ENCODE assay signal across 29 cellular contexts in the genomic region with DNA sequence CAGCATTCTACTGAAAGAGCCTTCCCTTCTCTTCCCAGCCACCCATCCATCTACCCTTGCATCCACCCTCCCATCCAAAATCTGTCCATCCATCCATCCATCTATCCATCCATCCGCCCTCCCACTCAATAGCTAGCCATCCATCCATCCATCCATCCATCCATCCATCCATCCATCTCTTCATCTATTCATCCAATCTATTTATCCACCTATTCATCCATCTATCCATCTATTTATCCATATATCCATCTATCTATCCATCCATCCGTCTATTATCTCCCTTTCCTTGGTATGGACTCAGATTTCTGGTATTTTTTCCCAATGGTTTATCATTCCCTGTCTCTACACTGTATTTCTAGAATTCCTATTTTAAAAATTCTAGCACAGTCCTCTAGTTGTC.
"Had no signal": no experiment of that assay in that cellular context is flagged by ENCODE, and none has a peak within 500 bp of the region (broad histone marks: within the 10 kb centered on the region; RNA-seq: fewer than 3 reads in every experiment).

No MANE protein-coding gene starts in this region.

- H3K27ac Mint-ChIP-seq: stimulated activated effector memory CD8-positive, alpha-beta T cell treated with anti-CD3 and anti-CD28 coated beads, Interleukin-12 subunit alpha, Interleukin-12 subunit beta, amount 100 ng/mL, for 72 hours; stimulated activated memory B cell treated with anti-CD40 and anti-IgM and Interleukin-4, amounts not matched to agents 10 μg/mL and 1 μg/mL and 100 μg/mL, for 72 hours; stimulated activated naive B cell treated with anti-CD40 and anti-IgM and Interleukin-4, amounts not matched to agents 10 μg/mL and 1 μg/mL and 100 μg/mL, for 72 hours; stimulated activated naive CD8-positive, alpha-beta T cell treated with anti-CD3 and anti-CD28 coated beads, Interleukin-15, amount 100 ng/mL, for 72 hours; stimulated activated naive CD8-positive, alpha-beta T cell treated with anti-CD3 and anti-CD28 coated beads, Interleukin-15, Interleukin-2, amounts not matched to agents 100 ng/mL and 50 ng/mL, for 24 hours; type B pancreatic cell had no signal

- FAIRE-seq: urothelium cell line had no signal

- H3K27me3 ChIP-seq: stomach, suprapubic skin, testis, thyroid gland, tibial nerve, transverse colon, upper lobe of left lung, upper lobe of right lung, uterus, vagina had no signal

- DNase-seq: stimulated activated CD4-positive, alpha-beta T cell treated with anti-CD3 and anti-CD28 coated beads, Interleukin-2, amount 100 ng/mL, for 48 hours; stimulated activated CD4-positive, alpha-beta T cell treated with anti-CD3 and anti-CD28 coated beads, Interleukin-4, amount 100 ng/mL, for 1 hour; stimulated activated CD4-positive, alpha-beta T cell treated with anti-CD3 and anti-CD28 coated beads, Interleukin-4, amount 100 ng/mL, for 24 hours; stimulated activated CD4-positive, alpha-beta T cell treated with anti-CD3 and anti-CD28 coated beads, Interleukin-4, amount 100 ng/mL, for 4 hours; stimulated activated CD8-positive, alpha-beta memory T cell treated with anti-CD3 and anti-CD28 coated beads, Interleukin-4, amount 100 ng/mL, for 48 hours; stimulated activated naive B cell treated with anti-CD40 and anti-IgM and Interleukin-4, amounts not matched to agents 10 μg/mL and 1 μg/mL and 100 μg/mL, for 72 hours; stimulated activated naive CD4-positive, alpha-beta T cell; stimulated activated naive CD4-positive, alpha-beta T cell treated with Interleukin-2 at 50 U/mL for 16 hours; stimulated activated naive CD8-positive, alpha-beta T cell treated with anti-CD3 and anti-CD28 coated beads, Interleukin-15, amount 100 ng/mL, for 72 hours; stimulated activated naive CD8-positive, alpha-beta T cell treated with anti-CD3 and anti-CD28 coated beads, Interleukin-15, Interleukin-2, amounts not matched to agents 100 U/mL and 50 U/mL, for 24 hours; stomach; substantia nigra; testis; thyroid gland; tibial artery; transverse colon; trophoblast cell; upper lobe of left lung; upper lobe of right lung; uterus had no signal

- H3K4me3 Mint-ChIP-seq: stimulated activated effector memory CD8-positive, alpha-beta T cell treated with anti-CD3 and anti-CD28 coated beads, Interleukin-12 subunit alpha, Interleukin-12 subunit beta, amount 100 ng/mL, for 72 hours; stimulated activated memory B cell treated with anti-CD40 and anti-IgM and Interleukin-4, amounts not matched to agents 10 μg/mL and 1 μg/mL and 100 μg/mL, for 72 hours; stimulated activated naive B cell treated with anti-CD40 and anti-IgM and Interleukin-4, amounts not matched to agents 10 μg/mL and 1 μg/mL and 100 μg/mL, for 72 hours; stimulated activated naive CD8-positive, alpha-beta T cell treated with anti-CD3 and anti-CD28 coated beads, Interleukin-15, amount 100 ng/mL, for 72 hours; stimulated activated naive CD8-positive, alpha-beta T cell treated with anti-CD3 and anti-CD28 coated beads, Interleukin-15, Interleukin-2, amounts not matched to agents 100 ng/mL and 50 ng/mL, for 24 hours; type B pancreatic cell had no signal

- H3K4me3 ChIP-seq: stomach, suprapubic skin, testis, thoracic aorta, thyroid gland, tibial artery, tibial nerve, transverse colon, upper lobe of left lung, upper lobe of right lung, uterus, vagina had no signal

- H3K4me1 ChIP-seq: stomach, testis, thyroid gland, tibial artery, transverse colon, upper lobe of left lung, upper lobe of right lung, uterus, vagina had no signal

- ATAC-seq: stimulated activated effector memory CD8-positive, alpha-beta T cell treated with anti-CD3 and anti-CD28 coated beads, Interleukin-12 subunit alpha, Interleukin-12 subunit beta, amount 100 ng/mL, for 72 hours; stimulated activated memory B cell treated with anti-CD40 and anti-IgM and Interleukin-4, amounts not matched to agents 10 μg/mL and 1 μg/mL and 100 μg/mL, for 72 hours; stimulated activated naive B cell treated with anti-CD40 and anti-IgM and Interleukin-4, amounts not matched to agents 10 μg/mL and 1 μg/mL and 100 μg/mL, for 72 hours; stimulated activated naive CD8-positive, alpha-beta T cell treated with anti-CD3 and anti-CD28 coated beads, Interleukin-15, amount 100 ng/mL, for 72 hours; stimulated activated naive CD8-positive, alpha-beta T cell treated with anti-CD3 and anti-CD28 coated beads, Interleukin-15, Interleukin-2, amounts not matched to agents 100 U/mL and 50 U/mL, for 24 hours; upper lobe of right lung had no signal

- H3K9me3 ChIP-seq: stomach, suprapubic skin, testis, thoracic aorta, thyroid gland, tibial artery, transverse colon, upper lobe of left lung, upper lobe of right lung, uterus, vagina had no signal

- H3K36me3 ChIP-seq: stomach, suprapubic skin, thoracic aorta, thyroid gland, tibial artery, tibial nerve, transverse colon, upper lobe of left lung, upper lobe of right lung, uterus, vagina had no signal

- H3K4me1 Mint-ChIP-seq: stimulated activated effector memory CD8-positive, alpha-beta T cell treated with anti-CD3 and anti-CD28 coated beads, Interleukin-12 subunit alpha, Interleukin-12 subunit beta, amount 100 ng/mL, for 72 hours; stimulated activated memory B cell treated with anti-CD40 and anti-IgM and Interleukin-4, amounts not matched to agents 10 μg/mL and 1 μg/mL and 100 μg/mL, for 72 hours; stimulated activated naive B cell treated with anti-CD40 and anti-IgM and Interleukin-4, amounts not matched to agents 10 μg/mL and 1 μg/mL and 100 μg/mL, for 72 hours had no signal

- H3K27ac ChIP-seq: stomach, suprapubic skin, testis, thoracic aorta, thyroid gland, tibial artery, tibial nerve, transverse colon, upper lobe of left lung, upper lobe of right lung, uterus, vagina had no signal

- H3K36me3 Mint-ChIP-seq: stimulated activated effector memory CD8-positive, alpha-beta T cell treated with anti-CD3 and anti-CD28 coated beads, Interleukin-12 subunit alpha, Interleukin-12 subunit beta, amount 100 ng/mL, for 72 hours; stimulated activated memory B cell treated with anti-CD40 and anti-IgM and Interleukin-4, amounts not matched to agents 10 μg/mL and 1 μg/mL and 100 μg/mL, for 72 hours; stimulated activated naive B cell treated with anti-CD40 and anti-IgM and Interleukin-4, amounts not matched to agents 10 μg/mL and 1 μg/mL and 100 μg/mL, for 72 hours; type B pancreatic cell had no signal

- H3K9me3 Mint-ChIP-seq: stimulated activated effector memory CD8-positive, alpha-beta T cell treated with anti-CD3 and anti-CD28 coated beads, Interleukin-12 subunit alpha, Interleukin-12 subunit beta, amount 100 ng/mL, for 72 hours; stimulated activated memory B cell treated with anti-CD40 and anti-IgM and Interleukin-4, amounts not matched to agents 10 μg/mL and 1 μg/mL and 100 μg/mL, for 72 hours; stimulated activated naive CD8-positive, alpha-beta T cell treated with anti-CD3 and anti-CD28 coated beads, Interleukin-15, amount 100 ng/mL, for 72 hours; stimulated activated naive CD8-positive, alpha-beta T cell treated with anti-CD3 and anti-CD28 coated beads, Interleukin-15, Interleukin-2, amounts not matched to agents 100 ng/mL and 50 ng/mL, for 24 hours; type B pancreatic cell had no signal
